ENCODE assay signal across 11 cellular contexts in the genomic region with DNA sequence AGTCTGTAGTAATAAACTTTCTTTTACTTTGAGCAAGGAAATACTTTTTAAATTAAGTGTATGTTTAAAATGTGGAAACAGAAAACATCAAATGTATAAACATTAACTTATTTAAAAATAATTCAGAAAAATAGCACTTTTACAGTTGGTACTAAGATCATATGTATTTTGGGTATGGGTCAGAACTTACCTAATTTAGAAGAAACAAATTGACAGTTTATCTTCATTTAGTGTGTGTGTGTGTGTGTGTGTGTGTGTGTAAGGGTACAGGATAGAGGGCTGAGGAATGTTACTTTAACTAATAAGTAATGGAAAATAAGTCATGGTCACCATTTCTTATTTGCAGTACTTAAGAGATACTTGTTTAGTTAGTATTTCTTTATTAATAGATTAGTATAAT. TPM values are rescaled to one million over a fixed set of nuclear protein-coding genes. Genes with fewer than 3 reads are reported as not detected.
DNase-seq lines count a peak whose midpoint lies in the region; ATAC-seq, FAIRE-seq and TF ChIP-seq lines count a peak whose summit lies in the region.
"Had no signal": no experiment of that assay in that cellular context is flagged by ENCODE, and none has a peak within 500 bp of the region (broad histone marks: within the 10 kb centered on the region; RNA-seq: fewer than 3 reads in every experiment).

No MANE protein-coding gene starts in this region.

- H3K36me3 ChIP-seq in kidney (ENCODE audit: control insufficient read depth in 1 of 2, insufficient read depth in 2 of 2, low read length in 2 of 2) (no peaks in the 10 kb centered on the region), suprapubic skin (no peaks in the 10 kb centered on the region)
- H3K36me3 ChIP-seq: neutrophil had no signal

- H3K9me3 ChIP-seq in kidney (ENCODE audit: control insufficient read depth in 1 of 2, low read length in 2 of 2), result no peaks in the 10 kb centered on the region
- no peaks in the 10 kb centered on the region for H3K9me3 ChIP-seq in suprapubic skin
- H3K9me3 ChIP-seq: neutrophil had no signal

- no peak for TF ChIP-seq EP300 in suprapubic skin (IDR thresholded peaks at IDR 0.05)

- peaks cover 11% of the 10 kb centered on the region for H3K36me3 Mint-ChIP-seq in activated naive CD4-positive, alpha-beta T cell treated with anti-CD3 and anti-CD28 coated beads, Interleukin-2, amount 10 ng/mL, durations not matched to agents 7 days and 5 days
- H3K36me3 Mint-ChIP-seq in activated naive CD8-positive, alpha-beta T cell treated with anti-CD3 and anti-CD28 coated beads for 36 hours, result peaks cover 5% of the 10 kb centered on the region

- TF ChIP-seq POLR2A in suprapubic skin (IDR thresholded peaks at IDR 0.05), result no peak

- H3K27ac Mint-ChIP-seq in activated naive CD4-positive, alpha-beta T cell treated with anti-CD3 and anti-CD28 coated beads, Interleukin-2, amount 10 ng/mL, durations not matched to agents 7 days and 5 days, result no peak overlapping the region
- H3K27ac Mint-ChIP-seq in activated naive CD8-positive, alpha-beta T cell treated with anti-CD3 and anti-CD28 coated beads for 36 hours, result no peak overlapping the region

- peaks cover 46% of the 10 kb centered on the region for H3K4me1 Mint-ChIP-seq in activated naive CD4-positive, alpha-beta T cell treated with anti-CD3 and anti-CD28 coated beads, Interleukin-2, amount 10 ng/mL, durations not matched to agents 7 days and 5 days
- H3K4me1 Mint-ChIP-seq in activated naive CD8-positive, alpha-beta T cell treated with anti-CD3 and anti-CD28 coated beads for 36 hours, result peaks cover 50% of the 10 kb centered on the region

- no peaks in the 10 kb centered on the region for H3K27me3 Mint-ChIP-seq in activated naive CD4-positive, alpha-beta T cell treated with anti-CD3 and anti-CD28 coated beads, Interleukin-2, amount 10 ng/mL, durations not matched to agents 7 days and 5 days
- no peaks in the 10 kb centered on the region for H3K27me3 Mint-ChIP-seq in activated naive CD8-positive, alpha-beta T cell treated with anti-CD3 and anti-CD28 coated beads for 36 hours

- TF ChIP-seq CTCF in kidney (IDR thresholded peaks at IDR 0.05; ENCODE audit: borderline replicate concordance, extremely low read depth, insufficient read depth) (no peak), suprapubic skin (IDR thresholded peaks at IDR 0.05) (no peak)

- FAIRE-seq in kidney (lab: Jason Lieb, UNC), result no peak
- FAIRE-seq: TTC549 had no signal

- H3K9ac ChIP-seq in kidney (ENCODE audit: low read length in 2 of 2), result no peak overlapping the region

- no peaks in the 10 kb centered on the region for H3K9me3 Mint-ChIP-seq in activated naive CD4-positive, alpha-beta T cell treated with anti-CD3 and anti-CD28 coated beads, Interleukin-2, amount 10 ng/mL, durations not matched to agents 7 days and 5 days
- H3K9me3 Mint-ChIP-seq in activated naive CD8-positive, alpha-beta T cell treated with anti-CD3 and anti-CD28 coated beads for 36 hours, result peaks cover 4% of the 10 kb centered on the region

- no peak for DNase-seq in activated naive CD4-positive, alpha-beta T cell treated with anti-CD3 and anti-CD28 coated beads, Interleukin-2, amount 10 ng/mL, durations not matched to agents 7 days and 5 days
- DNase-seq in activated naive CD4-positive, alpha-beta T cell (lab: John Stamatoyannopoulos, UW), result no peak
- DNase-seq in activated naive CD8-positive, alpha-beta T cell treated with anti-CD3 and anti-CD28 coated beads for 36 hours, result no peak
- DNase-seq in kidney (no peak), suprapubic skin (ENCODE audit: low spot score in 2 of 2) (no peak), DMS79 treated with DMSO at 0.1 percent for 48 hours (lab: John Stamatoyannopoulos, UW) (no peak)
- DNase-seq: C1 segment of cervical spinal cord had no signal

- H3K4me3 Mint-ChIP-seq in activated naive CD4-positive, alpha-beta T cell treated with anti-CD3 and anti-CD28 coated beads, Interleukin-2, amount 10 ng/mL, durations not matched to agents 7 days and 5 days, result peak overlapping the region; percentile 85
- H3K4me3 Mint-ChIP-seq in activated naive CD8-positive, alpha-beta T cell treated with anti-CD3 and anti-CD28 coated beads for 36 hours, result peak overlapping the region; percentile 70

- ATAC-seq in HG03460 (IDR thresholded peaks at IDR 0.05; ENCODE audit: unreplicated experiment) (no peak), GM19035 (IDR thresholded peaks at IDR 0.05; ENCODE audit: unreplicated experiment) (no peak)

- H3K27ac ChIP-seq in kidney (ENCODE audit: low read depth in 2 of 2, low read length in 2 of 2), result no peak overlapping the region
- no peak overlapping the region for H3K27ac ChIP-seq in suprapubic skin
- H3K27ac ChIP-seq: neutrophil had no signal

- peaks cover 0 to 4% of the 10 kb centered on the region in 2 donors for H3K4me1 ChIP-seq in kidney (ENCODE audit: control insufficient read depth in 1 of 2, insufficient read depth in 1 of 2, low read depth in 1 of 2, low read length in 2 of 2)
- peaks cover 51% of the 10 kb centered on the region for H3K4me1 ChIP-seq in suprapubic skin

- H3K4me3 ChIP-seq in kidney (ENCODE audit: low read length in 2 of 2) (peak overlapping the region; percentile 84 to 94), suprapubic skin (peak overlapping the region; percentile 97)

- intact Hi-C loops in kidney (cut with DNase I), result no loop called here

- H3K27me3 ChIP-seq in suprapubic skin, result no peaks in the 10 kb centered on the region
- H3K27me3 ChIP-seq: neutrophil had no signal

- CTCF ChIA-PET in activated naive CD4-positive, alpha-beta T cell treated with anti-CD3 and anti-CD28 coated beads, Interleukin-2, amount 10 ng/mL, durations not matched to agents 7 days and 5 days (lab: Charles Lee), result no interaction called here

RNA-seq across cellular contexts. Expression of a gene that starts 3.3 kb away (rescaled TPM):
- total RNA-seq in activated naive CD8-positive, alpha-beta T cell treated with anti-CD3 and anti-CD28 coated beads for 36 hours, result 10 to 100 TPM; 17.0 to 18.3 TPM
- total RNA-seq in kidney (54.4 TPM), suprapubic skin (10 to 100 TPM; 28.9 to 46.2 (median 35.0) TPM)
- 8.0 TPM for polyA plus RNA-seq in kidney (ENCODE audit: insufficient read depth, low read depth, low replicate concordance)
